8 cellular contexts compared by ENCODE assay signal in genomic region chr13:34076943-34077703, GRCh38.
DNase-seq lines count a peak whose midpoint lies in the region; ATAC-seq, FAIRE-seq and TF ChIP-seq lines count a peak whose summit lies in the region.

No MANE protein-coding gene starts in this region.

- H3K27me3 Mint-ChIP-seq in CD8-positive, alpha-beta T cell (ENCODE audit: low read depth) = no peaks in the 10 kb centered on the region

- no peak for FAIRE-seq in HepG2 (lab: Jason Lieb, UNC)

- POLR2A ChIA-PET in HepG2 (lab: Yijun Ruan, JAX) = no interaction called here
- POLR2A ChIA-PET in CD8-positive, alpha-beta T cell (lab: Charles Lee) = no interaction called here

- no peaks in the 10 kb centered on the region for H3K36me3 ChIP-seq in HepG2 (replicated peaks in 1 of 2; ENCODE audit: control insufficient read depth in 1 of 2, insufficient read depth in 2 of 2, low read length in 2 of 2)
- H3K36me3 ChIP-seq in CD8-positive, alpha-beta T cell (ENCODE audit: insufficient read depth, low read length) = no peaks in the 10 kb centered on the region

- no peaks in the 10 kb centered on the region for H3K4me1 Mint-ChIP-seq in CD8-positive, alpha-beta T cell (ENCODE audit: low read depth)

- DNase-seq in GM04503 (ENCODE audit: low read depth) = peak; percentile 49
- no peak for DNase-seq in LNCaP clone FGC (ENCODE audit: low read depth)
- peak; percentile 57 for DNase-seq in astrocyte of the hippocampus (ENCODE audit: low read depth, low spot score)
- DNase-seq in HepG2 (ENCODE audit: low spot score) = peak; percentile 16
- DNase-seq in cerebellar nuclear complex (lab: John Stamatoyannopoulos, UW) = no peak
- DNase-seq in CD8-positive, alpha-beta T cell = no peak

- H3K9ac ChIP-seq in HepG2 (ENCODE audit: insufficient read depth, low read depth, low read length) = no peak overlapping the region

- no peak overlapping the region for H3K4me3 Mint-ChIP-seq in CD8-positive, alpha-beta T cell

- no TSS peak for BruUV-seq in HepG2 (replicated peaks; lab: Mats Ljungman, UMichigan)

- H3K27me3 ChIP-seq in HepG2 (ENCODE audit: control insufficient read depth in 1 of 2, insufficient read depth in 2 of 2, low read length in 2 of 2) = no peaks in the 10 kb centered on the region
- no peaks in the 10 kb centered on the region for H3K27me3 ChIP-seq in CD8-positive, alpha-beta T cell (ENCODE audit: insufficient read depth, low read length)

- peak; percentile 52; the same call in 2 of the 3 replicates for ATAC-seq in HepG2
- no peak for ATAC-seq in HG03442 (IDR thresholded peaks at IDR 0.05; ENCODE audit: unreplicated experiment)
- ATAC-seq in GM21381 (IDR thresholded peaks at IDR 0.05; ENCODE audit: unreplicated experiment) = no peak
- ATAC-seq in CD8-positive, alpha-beta T cell = no peak

- in situ Hi-C loops in HepG2 (cut with HindIII; ENCODE audit: extremely low pct_ligation_motif_present, low pct_unique_long_range_greater_than_20kb) = loop anchor here (5.0 to 25.0 kb wide), 2 partner anchors 145 to 1085 kb away; no protein-coding TSS in a partner anchor

- TF ChIP-seq EP300 in HepG2 (IDR thresholded peaks at IDR 0.05; ENCODE audit: low read depth in 2 of 2, low read length in 2 of 2) (no peak), HepG2 (CRISPR knock-in tag; IDR thresholded peaks at IDR 0.05; ENCODE audit: borderline replicate concordance) (no peak)

- TF ChIP-seq POLR2A in HepG2 (IDR thresholded peaks at IDR 0.05; ENCODE audit: insufficient read depth in 1 of 2, low read depth in 2 of 2, low read length in 2 of 2) = no peak

- peak; percentile 88 for TF ChIP-seq RAD21 in HepG2 (CRISPR knock-in tag; IDR thresholded peaks at IDR 0.05)

- 14% methylated on average over 4 of the region's 4 CpGs for WGBS in HepG2 (ENCODE audit: low lambda C conversion rate)

- H3K27ac Mint-ChIP-seq in CD8-positive, alpha-beta T cell = no peak overlapping the region

- no peak overlapping the region for H2AFZ ChIP-seq in HepG2 (ENCODE audit: low read length)

- H3K36me3 Mint-ChIP-seq in CD8-positive, alpha-beta T cell = no peaks in the 10 kb centered on the region

- no peaks in the 10 kb centered on the region for H4K20me1 ChIP-seq in HepG2 (ENCODE audit: insufficient read depth, low read length)

- no peaks in the 10 kb centered on the region for H3K9me3 ChIP-seq in HepG2 (ENCODE audit: low read length)
- H3K9me3 ChIP-seq in CD8-positive, alpha-beta T cell (ENCODE audit: low read length) = no peaks in the 10 kb centered on the region

- peaks cover 16% of the 10 kb centered on the region for H3K4me1 ChIP-seq in HepG2 (ENCODE audit: insufficient read depth, low read length)
- no peaks in the 10 kb centered on the region for H3K4me1 ChIP-seq in CD8-positive, alpha-beta T cell (ENCODE audit: insufficient read depth, low read length)

- no peak overlapping the region for H3K27ac ChIP-seq in HepG2 (ENCODE audit: extremely low read length, insufficient read depth, low read length)
- no peak overlapping the region for H3K27ac ChIP-seq in CD8-positive, alpha-beta T cell (ENCODE audit: low read depth, low read length)

- intact Hi-C loops in HepG2 (cut with micrococcal nuclease; ENCODE audit: unreplicated experiment) = loop anchor here (1.0 to 5.0 kb wide), 5 partner anchors 66 to 1085 kb away; no protein-coding TSS in a partner anchor
- intact Hi-C loops in CD8-positive, alpha-beta T cell (cut with DNase I, micrococcal nuclease) = no loop called here

- peak; percentile 53 for TF ChIP-seq CTCF in LNCaP clone FGC (IDR thresholded peaks at IDR 0.05; ENCODE audit: control insufficient read depth, extremely low read depth, insufficient read depth)
- peak; percentile 76 for TF ChIP-seq CTCF in HepG2 (CRISPR knock-in tag; IDR thresholded peaks at IDR 0.05)
- TF ChIP-seq CTCF in CD8-positive, alpha-beta T cell (IDR thresholded peaks at IDR 0.05) = no peak

- CTCF ChIA-PET in HepG2 (lab: Yijun Ruan, JAX; ENCODE audit: low intra/inter-chr PET ratio, low total read pairs) = interaction anchor here (1.5 to 3.7 kb wide), 2 partner anchors 144 to 146 kb away, joined by 4 to 64 read pairs; no protein-coding TSS in a partner anchor
- CTCF ChIA-PET in CD8-positive, alpha-beta T cell (lab: Charles Lee) = no interaction called here

- peak overlapping the region; percentile 38 for H3K4me2 ChIP-seq in HepG2 (ENCODE audit: low read depth, low read length)

- H3K79me2 ChIP-seq in HepG2 (ENCODE audit: insufficient read depth, low read length) = no peaks in the 10 kb centered on the region

- H3K9me3 Mint-ChIP-seq in CD8-positive, alpha-beta T cell = peaks cover 4% of the 10 kb centered on the region

- no peak overlapping the region for H3K4me3 ChIP-seq in LNCaP clone FGC (ENCODE audit: low read depth, low read length)
- no peak overlapping the region for H3K4me3 ChIP-seq in HepG2 (replicated peaks in 1 of 3; ENCODE audit: insufficient read depth in 1 of 3, low read depth in 2 of 3, low read length in 3 of 3)
- no peak overlapping the region for H3K4me3 ChIP-seq in CD8-positive, alpha-beta T cell (ENCODE audit: low read depth, low read length)

TF ChIP-seq in HepG2, 621 proteins besides CTCF, POLR2A, EP300 and RAD21:
- 0 out of 2 replicates have a peak, but pooled peaks have one; percentile 22 for TF ChIP-seq KDM5A (IDR thresholded peaks at IDR 0.05; ENCODE audit: borderline replicate concordance, low read length)
- peak; percentile 98 for TF ChIP-seq SMC3 (IDR thresholded peaks at IDR 0.05; ENCODE audit: low read length)
- TF ChIP-seq TFDP2 (CRISPR knock-in tag; IDR thresholded peaks at IDR 0.05) = no peak
- TF ChIP-seq THAP7 (CRISPR knock-in tag; IDR thresholded peaks at IDR 0.05) = no peak
- TF ChIP-seq ZFP90 (CRISPR knock-in tag; IDR thresholded peaks at IDR 0.05; ENCODE audit: borderline replicate concordance) = 0 out of 2 replicates have a peak, but pooled peaks have one; percentile 29
- no peak for TF ChIP-seq SAFB2 (CRISPR knock-in tag; IDR thresholded peaks at IDR 0.05; ENCODE audit: borderline replicate concordance, low read depth)
- peak; percentile 46; the same call in 1 of the 2 replicates for TF ChIP-seq FOXJ3 (CRISPR knock-in tag; IDR thresholded peaks at IDR 0.05; ENCODE audit: borderline replicate concordance)
- peak; percentile 92 for TF ChIP-seq STAG1 (CRISPR knock-in tag; IDR thresholded peaks at IDR 0.05)

Comparison
In these comparisons a context has a peak if more than half of its experiments do, and no peak if none do; other contexts are left out.
1. DNase-seq: peak in GM04503 (single experiment), astrocyte of the hippocampus (single experiment) and HepG2 (single experiment); none in LNCaP clone FGC (single experiment), cerebellar nuclear complex (0 of 2) and CD8-positive, alpha-beta T cell (0 of 7).